Comparison of ENCODE assay signal across 22 cellular contexts in genomic region chr1:56185493-56185892, GRCh38.
"Had no signal": no experiment of that assay in that cellular context is flagged by ENCODE, and none has a peak within 500 bp of the region (broad histone marks: within the 10 kb centered on the region; RNA-seq: fewer than 3 reads in every experiment).

No MANE protein-coding gene starts in this region.

- H3K27ac Mint-ChIP-seq: dendritic cell treated with granulocyte-macrophage colony-stimulating factor and Interleukin-4, amounts not matched to agents 40 ng/mL and 50 ng/mL, for 4 days; effector memory CD8-positive, alpha-beta T cell; naive thymus-derived CD4-positive, alpha-beta T cell; stimulated activated memory B cell treated with anti-CD40 and anti-IgM and Interleukin-4, amounts not matched to agents 10 μg/mL and 1 μg/mL and 100 μg/mL, for 72 hours; stimulated activated naive CD8-positive, alpha-beta T cell treated with anti-CD3 and anti-CD28 coated beads, Interleukin-15, amount 100 ng/mL, for 72 hours had no signal

- ATAC-seq: effector memory CD8-positive, alpha-beta T cell; foreskin keratinocyte; left colon; naive thymus-derived CD4-positive, alpha-beta T cell; right lobe of liver; stimulated activated memory B cell treated with anti-CD40 and anti-IgM and Interleukin-4, amounts not matched to agents 10 μg/mL and 1 μg/mL and 100 μg/mL, for 72 hours; stimulated activated naive CD8-positive, alpha-beta T cell treated with anti-CD3 and anti-CD28 coated beads, Interleukin-15, amount 100 ng/mL, for 72 hours; upper lobe of right lung had no signal

- H3K9me3 ChIP-seq: esophagus squamous epithelium, prostate gland, right lobe of liver, spleen, testis, tibial nerve, upper lobe of right lung, vagina had no signal

- H3K4me3 Mint-ChIP-seq: dendritic cell treated with granulocyte-macrophage colony-stimulating factor and Interleukin-4, amounts not matched to agents 40 ng/mL and 50 ng/mL, for 4 days; effector memory CD8-positive, alpha-beta T cell; naive thymus-derived CD4-positive, alpha-beta T cell; neural crest cell; stimulated activated memory B cell treated with anti-CD40 and anti-IgM and Interleukin-4, amounts not matched to agents 10 μg/mL and 1 μg/mL and 100 μg/mL, for 72 hours; stimulated activated naive CD8-positive, alpha-beta T cell treated with anti-CD3 and anti-CD28 coated beads, Interleukin-15, amount 100 ng/mL, for 72 hours had no signal

- H3K27me3 Mint-ChIP-seq: effector memory CD8-positive, alpha-beta T cell; naive thymus-derived CD4-positive, alpha-beta T cell; stimulated activated memory B cell treated with anti-CD40 and anti-IgM and Interleukin-4, amounts not matched to agents 10 μg/mL and 1 μg/mL and 100 μg/mL, for 72 hours; stimulated activated naive CD8-positive, alpha-beta T cell treated with anti-CD3 and anti-CD28 coated beads, Interleukin-15, amount 100 ng/mL, for 72 hours had no signal

- H3K9me3 Mint-ChIP-seq: dendritic cell treated with granulocyte-macrophage colony-stimulating factor and Interleukin-4, amounts not matched to agents 40 ng/mL and 50 ng/mL, for 4 days; neural crest cell; stimulated activated memory B cell treated with anti-CD40 and anti-IgM and Interleukin-4, amounts not matched to agents 10 μg/mL and 1 μg/mL and 100 μg/mL, for 72 hours; stimulated activated naive CD8-positive, alpha-beta T cell treated with anti-CD3 and anti-CD28 coated beads, Interleukin-15, amount 100 ng/mL, for 72 hours had no signal

- H3K4me3 ChIP-seq: esophagus squamous epithelium, hepatocyte, prostate gland, right lobe of liver, spleen, testis, tibial nerve, upper lobe of right lung, vagina had no signal

- DNase-seq: effector memory CD8-positive, alpha-beta T cell; esophagus squamous epithelium; foreskin keratinocyte; head of caudate nucleus; left colon; mesendoderm; naive thymus-derived CD4-positive, alpha-beta T cell; right lobe of liver; spleen; stimulated activated CD4-positive, alpha-beta T cell treated with anti-CD3 and anti-CD28 coated beads, Interleukin-15, amount 100 ng/mL, for 24 hours; stimulated activated CD4-positive, alpha-beta T cell treated with anti-CD3 and anti-CD28 coated beads, Interleukin-1b, Interleukin-23, amount 100 ng/mL, for 48 hours; stimulated activated CD4-positive, alpha-beta T cell treated with anti-CD3 and anti-CD28 coated beads, Interleukin-4, amount 100 ng/mL, for 24 hours; stimulated activated naive CD8-positive, alpha-beta T cell treated with anti-CD3 and anti-CD28 coated beads, Interleukin-15, amount 100 ng/mL, for 72 hours; testis; upper lobe of right lung had no signal

- H3K36me3 Mint-ChIP-seq: naive thymus-derived CD4-positive, alpha-beta T cell; stimulated activated memory B cell treated with anti-CD40 and anti-IgM and Interleukin-4, amounts not matched to agents 10 μg/mL and 1 μg/mL and 100 μg/mL, for 72 hours had no signal

- H3K4me1 Mint-ChIP-seq: naive thymus-derived CD4-positive, alpha-beta T cell; stimulated activated memory B cell treated with anti-CD40 and anti-IgM and Interleukin-4, amounts not matched to agents 10 μg/mL and 1 μg/mL and 100 μg/mL, for 72 hours; stimulated activated naive CD8-positive, alpha-beta T cell treated with anti-CD3 and anti-CD28 coated beads, Interleukin-15, amount 100 ng/mL, for 72 hours had no signal
